Comparison of ENCODE assay signal across 15 cellular contexts in genomic region chr2:141906673-141907072, GRCh38.
"Had no signal": no experiment of that assay in that cellular context is flagged by ENCODE, and none has a peak within 500 bp of the region (broad histone marks: within the 10 kb centered on the region; RNA-seq: fewer than 3 reads in every experiment).

No MANE protein-coding gene starts in this region.

- H3K36me3 ChIP-seq: gastroesophageal sphincter, neural progenitor cell, pancreas, stomach, thoracic aorta had no signal

- H3K9me3 ChIP-seq: gastroesophageal sphincter, pancreas, stomach, thoracic aorta had no signal

- H3K27me3 ChIP-seq: gastroesophageal sphincter, neural progenitor cell, pancreas, stomach had no signal

- H3K4me1 ChIP-seq: gastroesophageal sphincter, neural progenitor cell, pancreas, stomach had no signal

- ATAC-seq: activated T-helper 17 cell treated with anti-CD3 and anti-CD28 coated beads, Interleukin-2, amount 50 U/mL, for 72 hours; gastroesophageal sphincter; pancreas had no signal

- H3K4me3 ChIP-seq: coronary artery, gastroesophageal sphincter, neural progenitor cell, pancreas, stomach, thoracic aorta had no signal

- DNase-seq: activated CD4-positive, alpha-beta T cell treated with anti-CD3 and anti-CD28 coated beads, Interleukin-2, amount 10 ng/mL, durations not matched to agents 7 days and 5 days; activated CD4-positive, CD25-positive, alpha-beta regulatory T cell; activated naive CD4-positive, alpha-beta T cell treated with anti-CD3 and anti-CD28 coated beads for 36 hours; activated T-cell treated with anti-CD3 and anti-CD28 coated beads for 4 hours; effector CD4-positive, alpha-beta T cell; kidney; midbrain; pancreas; stimulated activated CD4-positive, alpha-beta T cell treated with anti-CD3 and anti-CD28 coated beads, Interleukin-4, amount 100 ng/mL, for 4 hours; stomach had no signal

- H3K27ac ChIP-seq: coronary artery, gastroesophageal sphincter, neural progenitor cell, pancreas, stomach, thoracic aorta had no signal
